ENCODE assay signal across 13 cellular contexts in the genomic region with DNA sequence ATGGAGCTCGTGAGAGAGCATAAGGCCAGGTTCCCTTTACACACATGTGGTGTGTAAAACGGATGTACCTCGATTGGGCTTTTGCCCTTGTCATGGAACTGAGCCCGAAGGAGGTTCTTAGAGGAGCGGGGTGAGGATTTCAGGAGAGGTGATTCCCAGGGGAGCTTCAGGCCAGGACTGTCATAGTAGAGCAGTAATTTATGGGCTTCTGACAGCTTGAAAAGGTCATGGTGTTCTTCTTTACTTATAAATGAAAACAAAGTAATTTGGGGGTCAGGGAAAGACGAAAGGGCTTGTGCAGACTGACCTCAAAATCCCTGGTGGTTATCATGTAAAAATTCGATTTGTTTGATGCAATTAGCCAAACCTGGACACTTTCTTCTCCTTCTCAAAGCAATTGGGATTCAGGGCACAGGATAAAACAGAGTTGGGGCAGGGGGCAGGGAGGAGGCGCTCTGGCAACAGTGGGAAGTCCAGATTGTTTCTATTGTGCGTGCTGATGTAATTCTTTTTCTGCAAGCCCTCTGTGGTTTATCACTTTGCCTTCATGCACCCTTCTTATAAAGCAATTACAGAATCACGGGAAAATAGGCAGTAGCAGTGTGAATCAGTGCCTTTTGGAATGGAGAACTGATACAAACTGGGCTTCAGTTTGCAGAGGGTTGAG. TPM values are rescaled to one million over a fixed set of nuclear protein-coding genes. Genes with fewer than 3 reads are reported as not detected.
"Had no signal": no experiment of that assay in that cellular context is flagged by ENCODE, and none has a peak within 500 bp of the region (broad histone marks: within the 10 kb centered on the region; RNA-seq: fewer than 3 reads in every experiment).

No MANE protein-coding gene starts in this region.

- H3K9me3 ChIP-seq: prostate gland, stomach, testis had no signal

- DNase-seq: activated B cell treated with CpG ODN at 0.5 μM for 24 hours; activated CD4-positive, alpha-beta T cell treated with anti-CD3 and anti-CD28 coated beads, Interleukin-2, amount 10 ng/mL, durations not matched to agents 24 days and 14 days; activated naive CD8-positive, alpha-beta T cell treated with anti-CD3 and anti-CD28 coated beads for 36 hours; dorsolateral prefrontal cortex; kidney glomerular epithelial cell; nucleus accumbens; stimulated activated CD4-positive, alpha-beta T cell treated with anti-CD3 and anti-CD28 coated beads, Interleukin-1b, Interleukin-23, amount 100 ng/mL, for 48 hours; stomach; T-helper 2 cell; testis had no signal

- H3K4me3 ChIP-seq: dorsolateral prefrontal cortex, prostate gland, stomach, testis had no signal

- H3K27me3 ChIP-seq: dorsolateral prefrontal cortex, testis had no signal

- H3K36me3 ChIP-seq: prostate gland, stomach had no signal

- H3K27ac ChIP-seq: testis had no signal

- H3K4me1 ChIP-seq: prostate gland had no signal

RNA-seq across cellular contexts. Expression of a gene that starts 51.1 kb away (rescaled TPM):
- total RNA-seq: activated naive CD8-positive, alpha-beta T cell treated with anti-CD3 and anti-CD28 coated beads for 36 hours; fibroblast of villous mesenchyme; myocyte had no signal
